Comparison of ENCODE assay signal across 20 cellular contexts in genomic region chr20:58366016-58366415, GRCh38. TPM values are rescaled to one million over a fixed set of nuclear protein-coding genes. Genes with fewer than 3 reads are reported as not detected.
A peak's percentile ranks its signal among the peaks of the same experiment; 100 is the strongest.
DNase-seq lines count a peak whose midpoint lies in the region; ATAC-seq and TF ChIP-seq lines count a peak whose summit lies in the region.
"Had no signal": no experiment of that assay in that cellular context is flagged by ENCODE, and none has a peak within 500 bp of the region (broad histone marks: within the 10 kb centered on the region; RNA-seq: fewer than 3 reads in every experiment).

No MANE protein-coding gene starts in this region.

- TF ChIP-seq CTCF in cardiac muscle cell (IDR thresholded peaks at IDR 0.05; ENCODE audit: low read depth, low read length): no peak
- TF ChIP-seq CTCF in left ventricle myocardium inferior (IDR thresholded peaks at IDR 0.05; ENCODE audit: borderline replicate concordance): no peak
- TF ChIP-seq CTCF in brain (conservative IDR thresholded peaks at IDR 0.05): no peak
- no peak for TF ChIP-seq CTCF in osteocyte (IDR thresholded peaks at IDR 0.05)

- H3K27ac Mint-ChIP-seq in brain (peak overlapping the region; percentile 17 to 87 (median 72)), osteocyte (ENCODE audit: unreplicated experiment) (peak overlapping the region; percentile 58)

- DNase-seq in cardiac muscle cell (ENCODE audit: low read depth in 1 of 2, low spot score in 1 of 2) (peak in 1 of 2 donors; percentile 36), left ventricle myocardium inferior (no peak), osteocyte (ENCODE audit: extremely low spot score, unreplicated experiment) (no peak), ecto neural progenitor cell (ENCODE audit: low spot score) (no peak)
- DNase-seq: activated effector memory CD4-positive, alpha-beta T cell treated with anti-CD3 and anti-CD28 coated beads, Interleukin-2, amount 50 U/mL, for 16 hours; CD8-positive, alpha-beta memory T cell; dermis blood vessel endothelial cell; mammary epithelial cell; NCI-H1417; NCI-H2171 treated with DMSO at 0.1 percent for 48 hours; occipital lobe; SK-N-SH; stimulated activated naive CD4-positive, alpha-beta T cell treated with Interleukin-2 at 50 U/mL for 16 hours had no signal

- H3K27me3 Mint-ChIP-seq in brain: peaks cover 3% of the 10 kb centered on the region
- H3K27me3 Mint-ChIP-seq in osteocyte (ENCODE audit: unreplicated experiment): no peaks in the 10 kb centered on the region
- H3K27me3 Mint-ChIP-seq: CD8-positive, alpha-beta memory T cell had no signal

- H3K4me3 ChIP-seq in cardiac muscle cell (no peak overlapping the region), left ventricle myocardium inferior (no peak overlapping the region)

- no peaks in the 10 kb centered on the region for H3K27me3 ChIP-seq in cardiac muscle cell
- H3K27me3 ChIP-seq in left ventricle myocardium inferior (ENCODE audit: low read depth): no peaks in the 10 kb centered on the region

- no peak for ATAC-seq in HG03025 (IDR thresholded peaks at IDR 0.05; ENCODE audit: low FRiP score, unreplicated experiment)
- ATAC-seq in GM19452 (IDR thresholded peaks at IDR 0.05; ENCODE audit: unreplicated experiment): no peak
- ATAC-seq in HG03520 (IDR thresholded peaks at IDR 0.05; ENCODE audit: unreplicated experiment): no peak
- ATAC-seq: Panc1 had no signal

- peaks cover 3% of the 10 kb centered on the region for H3K36me3 ChIP-seq in cardiac muscle cell
- peaks cover 15% of the 10 kb centered on the region for H3K36me3 ChIP-seq in left ventricle myocardium inferior

- H3K4me3 Mint-ChIP-seq in brain (peak overlapping the region in 4 of 5 experiments; percentile 2 to 10 (median 4)), osteocyte (ENCODE audit: unreplicated experiment) (no peak overlapping the region)
- H3K4me3 Mint-ChIP-seq: CD8-positive, alpha-beta memory T cell had no signal

- H3K9me3 Mint-ChIP-seq in brain: no peaks in the 10 kb centered on the region
- no peaks in the 10 kb centered on the region for H3K9me3 Mint-ChIP-seq in osteocyte (ENCODE audit: unreplicated experiment)
- H3K9me3 Mint-ChIP-seq: CD8-positive, alpha-beta memory T cell had no signal

- intact Hi-C loops in left ventricle myocardium inferior (cut with micrococcal nuclease): no loop called here

- H3K27ac ChIP-seq in cardiac muscle cell (peak overlapping the region; percentile 56), left ventricle myocardium inferior (replicated peaks) (no peak overlapping the region)
- H3K27ac ChIP-seq: HL-60, KMS-11 had no signal

- H3K9me3 ChIP-seq in cardiac muscle cell (ENCODE audit: low read depth) (no peaks in the 10 kb centered on the region), left ventricle myocardium inferior (replicated peaks) (no peaks in the 10 kb centered on the region)
- H3K9me3 ChIP-seq: SK-N-SH had no signal

- H3K36me3 Mint-ChIP-seq in brain (peaks cover 12% of the 10 kb centered on the region), osteocyte (ENCODE audit: unreplicated experiment) (peaks cover 38% of the 10 kb centered on the region)

- peaks cover 8% of the 10 kb centered on the region for H3K4me1 ChIP-seq in cardiac muscle cell (ENCODE audit: low read depth)
- H3K4me1 ChIP-seq in left ventricle myocardium inferior: peaks cover 8% of the 10 kb centered on the region

- peaks cover 23% of the 10 kb centered on the region for H3K4me1 Mint-ChIP-seq in brain
- H3K4me1 Mint-ChIP-seq in osteocyte (ENCODE audit: unreplicated experiment): peaks cover 15% of the 10 kb centered on the region
- H3K4me1 Mint-ChIP-seq: CD8-positive, alpha-beta memory T cell had no signal

RNA-seq across cellular contexts. Expression of gene VAPB, which starts 23.0 kb away (rescaled TPM):
- total RNA-seq in cardiac muscle cell (9.7 and 10.5 TPM in 2 replicates), left ventricle myocardium inferior (72.6 TPM), osteocyte (47.6 and 49.9 TPM in 2 replicates)
- polyA plus RNA-seq in cardiac muscle cell (54.1 and 55.1 TPM in 2 replicates), brain (ENCODE audit: insufficient read depth, low read depth, low replicate concordance) (93.3 TPM)

RNA-seq across cellular contexts. Expression of gene RAB22A, which starts 56.5 kb away (rescaled TPM):
- total RNA-seq in cardiac muscle cell: 6.0 and 7.7 TPM in 2 replicates
- polyA plus RNA-seq in cardiac muscle cell: 5.4 and 7.4 TPM in 2 replicates
- total RNA-seq in left ventricle myocardium inferior: 6.6 TPM
- polyA plus RNA-seq in brain (ENCODE audit: insufficient read depth, low read depth, low replicate concordance): 6.0 TPM
- 21.3 and 25.2 TPM in 2 replicates for total RNA-seq in osteocyte
